Comparison of ENCODE assay signal across 21 cellular contexts in genomic region chr7:44217133-44217714, GRCh38. TPM values are rescaled to one million over a fixed set of nuclear protein-coding genes. Genes with fewer than 3 reads are reported as not detected.
DNase-seq lines count a peak whose midpoint lies in the region; ATAC-seq, FAIRE-seq and TF ChIP-seq lines count a peak whose summit lies in the region.
"Had no signal": no experiment of that assay in that cellular context is flagged by ENCODE, and none has a peak within 500 bp of the region (broad histone marks: within the 10 kb centered on the region; RNA-seq: fewer than 3 reads in every experiment).

No MANE protein-coding gene starts in this region.

- no peak for TF ChIP-seq EP300 in K562 (IDR thresholded peaks at IDR 0.05; ENCODE audit: low read length)

- H3K27ac ChIP-seq in RWPE1 (peak overlapping the region; percentile 61), K562 (ENCODE audit: extremely low read depth, low read depth, low read length) (no peak overlapping the region), psoas muscle (peak overlapping the region; percentile 67)
- H3K27ac ChIP-seq: SJCRH30 had no signal

- H3K27me3 ChIP-seq in K562 (ENCODE audit: control insufficient read depth in 2 of 2, insufficient read depth in 2 of 2, low read length in 2 of 2) (no peaks in the 10 kb centered on the region), psoas muscle (ENCODE audit: insufficient read depth in 3 of 3, low read length in 2 of 3) (no peaks in the 10 kb centered on the region)
- H3K27me3 ChIP-seq: SJCRH30 had no signal

- ATAC-seq in K562 (no peak), psoas muscle (no peak)
- ATAC-seq: GM12878 had no signal

- 55% methylated on average over 13 of the region's 20 CpGs for WGBS in K562 (ENCODE audit: insufficient coverage, low coverage, missing lambda C conversion rate)
- WGBS in psoas muscle, 3 donors, result 59 to 74% (median 61%) methylated on average over 20 of the region's 20 CpGs

- H4K20me1 ChIP-seq in K562 (replicated peaks; ENCODE audit: control insufficient read depth, insufficient read depth, low read length), result peaks cover 15% of the 10 kb centered on the region

- peaks cover 11% of the 10 kb centered on the region; the same call in 2 of the 3 replicates for H3K36me3 ChIP-seq in K562 (ENCODE audit: control insufficient read depth, insufficient read depth, low read length)
- H3K36me3 ChIP-seq in psoas muscle (ENCODE audit: insufficient read depth in 1 of 2, low read depth in 1 of 2), result peaks cover 3 to 6% of the 10 kb centered on the region in 2 donors

- H3K4me1 ChIP-seq in K562 (replicated peaks in 1 of 2; ENCODE audit: control insufficient read depth in 2 of 2, insufficient read depth in 2 of 2, low read length in 2 of 2), result peaks cover 13 to 68% of the 10 kb centered on the region in 2 experiments; a peak in 4 of 5 replicates
- peaks cover 16% of the 10 kb centered on the region for H3K4me1 ChIP-seq in psoas muscle

- BruUV-seq in K562 (replicated peaks; lab: Mats Ljungman, UMichigan), result no TSS peak

- H3K9ac ChIP-seq in K562 (ENCODE audit: insufficient read depth in 1 of 2, low read depth in 2 of 2, low read length in 2 of 2), result peak overlapping the region in 1 of 2 experiments; percentile 29; a peak in 1 of 4 replicates

- no peak for TF ChIP-seq CTCF in RWPE1 (conservative IDR thresholded peaks at IDR 0.05; ENCODE audit: low read depth)
- no peak for TF ChIP-seq CTCF in K562 (IDR thresholded peaks at IDR 0.05 in 2 of 3, conservative IDR thresholded peaks at IDR 0.05 in 1 of 3; ENCODE audit: insufficient read depth in 2 of 3, low read depth in 1 of 3, low read length in 3 of 3)
- no peak for TF ChIP-seq CTCF in psoas muscle (IDR thresholded peaks at IDR 0.05)

- no peak overlapping the region for H3K4me3 ChIP-seq in K562
- H3K4me3 ChIP-seq in psoas muscle, result no peak overlapping the region
- H3K4me3 ChIP-seq: GM12878, SJCRH30 had no signal

- no peak for TF ChIP-seq RAD21 in K562 (CRISPR knock-in tag; conservative IDR thresholded peaks at IDR 0.05 in 1 of 2, IDR thresholded peaks at IDR 0.05 in 1 of 2)

- intact Hi-C loops in K562 (cut with micrococcal nuclease), result no loop called here
- intact Hi-C loops in psoas muscle (cut with DNase I), result no loop called here

- in situ Hi-C loops in K562 (cut with MboI), result no loop called here

- FAIRE-seq in K562 (lab: Jason Lieb, UNC), result no peak
- FAIRE-seq: GM12878, H54 had no signal

- DNase-seq in RWPE1 (ENCODE audit: low spot score) (no peak), K562 (ENCODE audit: extremely low read depth in 1 of 4, low spot score in 3 of 4) (no peak), myocyte (ENCODE audit: low read depth) (peak; percentile 19), psoas muscle (peak in 1 of 2 donors; percentile 40), NCI-H1048 (lab: John Stamatoyannopoulos, UW) (no peak), NCI-H146 treated with DMSO at 0.1 percent for 48 hours (lab: John Stamatoyannopoulos, UW; ENCODE audit: unreplicated experiment) (no peak), occipital lobe (lab: John Stamatoyannopoulos, UW) (no peak), activated gamma-delta T cell (lab: John Stamatoyannopoulos, UW) (no peak)
- DNase-seq: DMS 273 treated with DMSO at 0.1 percent for 48 hours; GDM1; MV-4-11; NCI-H1417 treated with DMSO at 0.1 percent for 48 hours; NCI-H2029; NCI-H2171 treated with DMSO at 0.1 percent for 48 hours; NCI-H446 treated with DMSO at 0.1 percent for 48 hours; NK-92 treated with Interleukin-12 subunit alpha and Interleukin-12 subunit beta, amount 100 ng/mL, for 24 hours; SJCRH30 had no signal

- H3K9me3 ChIP-seq in K562 (replicated peaks; ENCODE audit: control insufficient read depth, insufficient read depth, low read depth, low read length) (no peaks in the 10 kb centered on the region), psoas muscle (no peaks in the 10 kb centered on the region)
- H3K9me3 ChIP-seq: SJCRH30 had no signal

- H2AFZ ChIP-seq in K562 (ENCODE audit: low read depth, low read length), result no peak overlapping the region

- POLR2A ChIA-PET in RWPE1 (lab: Yijun Ruan, JAX; ENCODE audit: low non-redundant PET) (interaction anchor here (0.6 kb wide), 1 partner anchor 93 kb away, joined by 3 read pairs; no protein-coding TSS in a partner anchor), K562 (lab: Yijun Ruan, JAX) (interaction anchor here (2.2 kb wide), 1 partner anchor 13 kb away, joined by 9 read pairs; no protein-coding TSS in a partner anchor)

- H3K79me2 ChIP-seq in K562 (ENCODE audit: control insufficient read depth, insufficient read depth, low read length), result no peaks in the 10 kb centered on the region

- peaks cover 9% of the 10 kb centered on the region for H3K9me1 ChIP-seq in K562 (ENCODE audit: control insufficient read depth, insufficient read depth, low read length)

- CTCF ChIA-PET in RWPE1 (lab: Yijun Ruan, JAX), result no interaction called here
- CTCF ChIA-PET in K562 (lab: Yijun Ruan, JAX; ENCODE audit: low intra/inter-chr PET ratio), result no interaction called here

- no peak overlapping the region for H3K4me2 ChIP-seq in K562 (ENCODE audit: insufficient read depth, low read length)

- TF ChIP-seq POLR2A in K562 (conservative IDR thresholded peaks at IDR 0.05), result no peak

TF ChIP-seq in K562, 482 proteins besides CTCF, POLR2A, EP300 and RAD21:
- TF ChIP-seq ZBTB33 (CRISPR knock-in tag; IDR thresholded peaks at IDR 0.05) (0 out of 2 replicates have a peak, but pooled peaks have one; percentile 50), ILF3 (IDR thresholded peaks at IDR 0.05; ENCODE audit: borderline replicate concordance) (no peak), BRD9 (IDR thresholded peaks at IDR 0.05; ENCODE audit: low read depth, partially characterized antibody) (no peak), ZNF644 (tag; IDR thresholded peaks at IDR 0.05; ENCODE audit: low read depth) (no peak), NELFE (IDR thresholded peaks at IDR 0.05; ENCODE audit: insufficient read depth, insufficient read length) (no peak)

RNA-seq across cellular contexts. Expression of gene YKT6, which starts 16.4 kb away (rescaled TPM):
- total RNA-seq in K562 (2011; cell fraction: chromatin; rRNA removed; ENCODE audit: low replicate concordance), result 52.9 and 122 TPM in 2 replicates
- total RNA-seq in K562 (2011; cell fraction: nucleolus; rRNA removed), result 80.8 and 98.2 TPM in 2 replicates
- total RNA-seq in K562 (2011; cell fraction: nucleoplasm; rRNA removed), result 90.6 and 91.5 TPM in 2 replicates
- total RNA-seq in K562 (2014; rRNA removed), result 82.0 and 96.9 TPM in 2 replicates
- total RNA-seq in K562 (2014; rRNA removed; fragmentation: Illumina TruSeq; extraction: Trizol), result 52.0 and 57.7 TPM in 2 replicates
- total RNA-seq in K562 (2015; rRNA removed; fragmentation: Illumina TruSeq; extraction: Trizol), result 56.9 and 59.5 TPM in 2 replicates
- 73.2 and 80.6 TPM in 2 replicates for total RNA-seq in K562 (2021)
- polyA plus RNA-seq in K562 (2011; rRNA removed), result 90.6 and 96.8 TPM in 2 replicates
- polyA plus RNA-seq in K562 (2011; cell fraction: cytosol; rRNA removed), result 88.6 and 98.5 TPM in 2 replicates
- 128 and 156 TPM in 2 replicates for polyA plus RNA-seq in K562 (2011; cell fraction: nucleus; rRNA removed)
- 75.1 and 76.7 TPM in 2 replicates for polyA plus RNA-seq in K562 (2012)
- polyA plus RNA-seq in K562 (2014; fragmentation: Illumina TruSeq; extraction: Trizol), result 73.0 and 80.6 TPM in 2 replicates
- polyA plus RNA-seq in K562 (2014; fragmentation: Nextera tagmentation; extraction: Ambion mirVana), result 1 to 10 TPM; 1.6 to 2.8 TPM
- 75.1 and 96.5 TPM in 2 replicates for polyA plus RNA-seq in K562 (2014; rRNA removed)
- 46.0 and 54.8 TPM in 2 replicates for polyA minus RNA-seq in K562 (2011; rRNA and poly(A)+ RNA removed)
- 25.1 and 28.8 TPM in 2 replicates for polyA minus RNA-seq in K562 (2011; cell fraction: cytosol; rRNA and poly(A)+ RNA removed)
- 46.4 and 60.2 TPM in 2 replicates for polyA minus RNA-seq in K562 (2011; cell fraction: nucleus; rRNA and poly(A)+ RNA removed)
- total RNA-seq in myocyte, result 153 and 155 TPM in 2 replicates
- 268 TPM for polyA plus RNA-seq in myocyte (2012)
- 10 to 100 TPM; 49.7 to 69.4 (median 63.7) TPM for total RNA-seq in psoas muscle
- 100 to 1,000 TPM in 2 of 3 donors, 10 to 100 TPM in 1; 47.7 to 153 (median 148) TPM for polyA plus RNA-seq in psoas muscle
- total RNA-seq in occipital lobe, result 54.7 TPM

RNA-seq across cellular contexts. Expression of gene GCK, which starts 28.0 kb away (rescaled TPM):
- not detected in 2 replicates for total RNA-seq in K562 (2011; cell fraction: chromatin; rRNA removed; ENCODE audit: low replicate concordance)
- not detected in 2 replicates for total RNA-seq in K562 (2011; cell fraction: nucleolus; rRNA removed)
- total RNA-seq in K562 (2011; cell fraction: nucleoplasm; rRNA removed), result not detected in 2 replicates
- 0.14 and 0.16 TPM in 2 replicates for total RNA-seq in K562 (2014; rRNA removed)
- total RNA-seq in K562 (2014; rRNA removed; fragmentation: Illumina TruSeq; extraction: Trizol), result 0.18 TPM in 1 of 2 replicates, not detected in the other
- 0.11 TPM in 1 of 2 replicates, not detected in the other for total RNA-seq in K562 (2015; rRNA removed; fragmentation: Illumina TruSeq; extraction: Trizol)
- 0.11 and 0.22 TPM in 2 replicates for total RNA-seq in K562 (2021)
- polyA plus RNA-seq in K562 (2011; rRNA removed), result not detected in 2 replicates
- polyA plus RNA-seq in K562 (2011; cell fraction: cytosol; rRNA removed), result 0.04 and 0.09 TPM in 2 replicates
- 0.13 TPM in 1 of 2 replicates, not detected in the other for polyA plus RNA-seq in K562 (2011; cell fraction: nucleus; rRNA removed)
- 0.79 and 1.2 TPM in 2 replicates for polyA plus RNA-seq in K562 (2012)
- not detected in 2 replicates for polyA plus RNA-seq in K562 (2014; fragmentation: Illumina TruSeq; extraction: Trizol)
- under 1 TPM; 0.25 to 0.55 TPM for polyA plus RNA-seq in K562 (2014; fragmentation: Nextera tagmentation; extraction: Ambion mirVana)
- 0.13 and 0.35 TPM in 2 replicates for polyA plus RNA-seq in K562 (2014; rRNA removed)
- polyA minus RNA-seq in K562 (2011; rRNA and poly(A)+ RNA removed), result not detected in 2 replicates
- polyA minus RNA-seq in K562 (2011; cell fraction: cytosol; rRNA and poly(A)+ RNA removed), result not detected in 2 replicates
- not detected in 2 replicates for polyA minus RNA-seq in K562 (2011; cell fraction: nucleus; rRNA and poly(A)+ RNA removed)
- total RNA-seq in myocyte, result 0.13 TPM in 1 of 2 replicates, not detected in the other
- polyA plus RNA-seq in myocyte (2012), result 0.04 TPM
- total RNA-seq in psoas muscle, result not detected
- under 1 TPM; 0.07 to 0.11 (median 0.08) TPM for polyA plus RNA-seq in psoas muscle
- total RNA-seq in occipital lobe, result 5.1 TPM
- total RNA-seq: A673, GM12878, HT1080, SJCRH30 had no signal
